13 cellular contexts compared by ENCODE assay signal in genomic region chr11:60926500-60926899, GRCh38.
"Had no signal": no experiment of that assay in that cellular context is flagged by ENCODE, and none has a peak within 500 bp of the region (broad histone marks: within the 10 kb centered on the region; RNA-seq: fewer than 3 reads in every experiment).

No MANE protein-coding gene starts in this region.

- H3K27me3 Mint-ChIP-seq: memory B cell had no signal

- H3K4me3 Mint-ChIP-seq: activated CD4-positive, alpha-beta memory T cell treated with anti-CD3 and anti-CD28 coated beads for 36 hours; activated naive CD8-positive, alpha-beta T cell treated with anti-CD3 and anti-CD28 coated beads for 36 hours; activated T-cell treated with anti-CD3 and anti-CD28 coated beads, Interleukin-2, amount 50 U/mL, for 4 hours; memory B cell had no signal

- DNase-seq: activated CD4-positive, alpha-beta memory T cell treated with anti-CD3 and anti-CD28 coated beads for 36 hours; activated gamma-delta T cell; activated naive CD8-positive, alpha-beta T cell treated with anti-CD3 and anti-CD28 coated beads for 36 hours; activated T-cell treated with anti-CD3 and anti-CD28 coated beads, Interleukin-2, amount 50 U/mL, for 4 hours; esophagus squamous epithelium; islet precursor cell; left ventricle myocardium inferior; retina; T-helper 9 cell; tibial artery had no signal

- H3K4me3 ChIP-seq: esophagus squamous epithelium, tibial artery, vagina had no signal

- H3K9me3 Mint-ChIP-seq: activated CD4-positive, alpha-beta memory T cell treated with anti-CD3 and anti-CD28 coated beads for 36 hours; activated naive CD8-positive, alpha-beta T cell treated with anti-CD3 and anti-CD28 coated beads for 36 hours; activated T-cell treated with anti-CD3 and anti-CD28 coated beads, Interleukin-2, amount 50 U/mL, for 4 hours; memory B cell had no signal

- H3K27ac ChIP-seq: esophagus squamous epithelium, left ventricle myocardium inferior, neutrophil, tibial artery, vagina had no signal

- H3K27me3 ChIP-seq: vagina had no signal

- H3K27ac Mint-ChIP-seq: activated CD4-positive, alpha-beta memory T cell treated with anti-CD3 and anti-CD28 coated beads for 36 hours; activated naive CD8-positive, alpha-beta T cell treated with anti-CD3 and anti-CD28 coated beads for 36 hours; memory B cell had no signal

- H3K9me3 ChIP-seq: esophagus squamous epithelium, left ventricle myocardium inferior, neutrophil, tibial artery, vagina had no signal
